ENCODE assay signal across 23 cellular contexts in genomic region chr10:115909962-115910361, GRCh38.
"Had no signal": no experiment of that assay in that cellular context is flagged by ENCODE, and none has a peak within 500 bp of the region (broad histone marks: within the 10 kb centered on the region; RNA-seq: fewer than 3 reads in every experiment).

No MANE protein-coding gene starts in this region.

- H3K4me1 ChIP-seq: colonic mucosa, esophagus muscularis mucosa, foreskin keratinocyte, gastroesophageal sphincter, heart right ventricle, left lung, lower lobe of right lung had no signal

- H3K4me3 ChIP-seq: colonic mucosa, esophagus muscularis mucosa, gastroesophageal sphincter, heart right ventricle, left lung, lower lobe of right lung, mucosa of descending colon had no signal

- H3K27ac Mint-ChIP-seq: dendritic cell treated with granulocyte-macrophage colony-stimulating factor and Interleukin-4, amounts not matched to agents 40 ng/mL and 50 ng/mL, for 4 days; effector memory CD8-positive, alpha-beta T cell; immature natural killer cell; mesothelial cell of epicardium; naive B cell; naive thymus-derived CD8-positive, alpha-beta T cell had no signal

- H3K4me3 Mint-ChIP-seq: dendritic cell treated with granulocyte-macrophage colony-stimulating factor and Interleukin-4, amounts not matched to agents 40 ng/mL and 50 ng/mL, for 4 days; effector memory CD8-positive, alpha-beta T cell; immature natural killer cell; mesothelial cell of epicardium; naive B cell; naive thymus-derived CD8-positive, alpha-beta T cell had no signal

- H3K27me3 Mint-ChIP-seq: dendritic cell treated with granulocyte-macrophage colony-stimulating factor and Interleukin-4, amounts not matched to agents 40 ng/mL and 50 ng/mL, for 4 days; effector memory CD8-positive, alpha-beta T cell; naive B cell had no signal

- H3K36me3 ChIP-seq: colonic mucosa, esophagus muscularis mucosa, gastroesophageal sphincter, heart right ventricle, left lung, lower lobe of right lung had no signal

- H3K27me3 ChIP-seq: colonic mucosa, esophagus muscularis mucosa, foreskin keratinocyte, gastroesophageal sphincter, heart right ventricle, left lung had no signal

- H3K27ac ChIP-seq: colonic mucosa, esophagus muscularis mucosa, foreskin keratinocyte, gastroesophageal sphincter, heart right ventricle, left lung, lower lobe of right lung had no signal

- DNase-seq: colonic mucosa; cortex of kidney; effector CD8-positive, alpha-beta T cell; effector memory CD8-positive, alpha-beta T cell; foreskin keratinocyte; heart right ventricle; hippocampal formation; immature natural killer cell; islet precursor cell; kidney; kidney glomerular epithelial cell; left colon; left lung; left ventricle myocardium superior; lower lobe of right lung; mesenchymal stem cell; mucosa of descending colon; naive B cell; naive thymus-derived CD8-positive, alpha-beta T cell had no signal

- H3K9me3 ChIP-seq: colonic mucosa, esophagus muscularis mucosa, gastroesophageal sphincter, heart right ventricle, lower lobe of right lung, mucosa of descending colon had no signal

- ATAC-seq: effector memory CD8-positive, alpha-beta T cell; foreskin keratinocyte; gastroesophageal sphincter; heart right ventricle; left colon; left lung; left ventricle myocardium superior; lower lobe of right lung; mucosa of descending colon; naive thymus-derived CD8-positive, alpha-beta T cell had no signal

- H3K9me3 Mint-ChIP-seq: dendritic cell treated with granulocyte-macrophage colony-stimulating factor and Interleukin-4, amounts not matched to agents 40 ng/mL and 50 ng/mL, for 4 days had no signal

- H3K4me1 Mint-ChIP-seq: immature natural killer cell, naive B cell had no signal

- H3K36me3 Mint-ChIP-seq: immature natural killer cell, mesothelial cell of epicardium, naive B cell had no signal
